In the genomic region with DNA sequence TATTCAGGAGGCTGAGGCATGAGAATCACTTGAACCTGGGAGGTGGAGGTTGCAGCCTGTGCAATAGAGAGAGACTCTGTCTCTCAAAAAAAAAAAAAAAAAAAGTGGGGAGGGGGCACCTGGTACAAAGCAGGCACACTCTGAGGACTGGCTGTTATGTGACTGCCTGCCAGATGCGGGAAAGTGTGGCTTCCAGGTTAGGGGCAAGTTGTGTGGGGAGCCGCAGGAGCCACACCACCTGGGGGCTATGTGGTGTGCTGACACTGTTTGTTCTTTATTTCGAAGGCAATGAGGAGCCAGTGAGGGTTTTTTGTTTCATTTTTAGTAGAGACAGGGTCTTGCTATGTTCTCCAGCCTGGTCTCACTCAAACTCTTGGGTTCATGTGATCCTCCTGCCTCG, we compare ENCODE assay signal across 24 cellular contexts. TPM values are rescaled to one million over a fixed set of nuclear protein-coding genes. Genes with fewer than 3 reads are reported as not detected.
A peak's percentile ranks its signal among the peaks of the same experiment; 100 is the strongest.
DNase-seq lines count a peak whose midpoint lies in the region; ATAC-seq and TF ChIP-seq lines count a peak whose summit lies in the region.
"Had no signal": no experiment of that assay in that cellular context is flagged by ENCODE, and none has a peak within 500 bp of the region (broad histone marks: within the 10 kb centered on the region; RNA-seq: fewer than 3 reads in every experiment).

No MANE protein-coding gene starts in this region.

- peaks cover 42% of the 10 kb centered on the region for H3K36me3 Mint-ChIP-seq in activated T-cell treated with anti-CD3 and anti-CD28 coated beads, Interleukin-2, amount 50 U/mL, for 24 hours (ENCODE audit: low read depth)
- peaks cover 12% of the 10 kb centered on the region for H3K36me3 Mint-ChIP-seq in activated T-cell treated with anti-CD3 and anti-CD28 coated beads, Interleukin-2, amount 50 U/mL, for 4 hours (ENCODE audit: insufficient read depth)
- H3K36me3 Mint-ChIP-seq in activated T-helper 1 cell treated with anti-CD3 and anti-CD28 coated beads, Interleukin-12 subunit alpha, Interleukin-12 subunit beta, Interleukin-2, Interleukin-4 antibody, amounts not matched to agents 30 ng/mL and 10 ng/mL and 1 ng/mL, durations not matched to agents 14 hours and 24 hours and 36 hours (ENCODE audit: low read depth): peaks cover 29% of the 10 kb centered on the region

- no peak for ATAC-seq in activated T-cell treated with anti-CD3 and anti-CD28 coated beads, Interleukin-2, amount 50 U/mL, for 4 hours
- ATAC-seq in body of pancreas (no peak), GM18511 (IDR thresholded peaks at IDR 0.05; ENCODE audit: unreplicated experiment) (no peak)
- ATAC-seq: esophagus mucosa, gastrocnemius medialis, lower lobe of right lung, WTC11 had no signal

- TF ChIP-seq POLR2A in body of pancreas (IDR thresholded peaks at IDR 0.05): no peak

- no peak for DNase-seq in activated T-cell treated with anti-CD3 and anti-CD28 coated beads, Interleukin-2, amount 50 U/mL, for 24 hours
- DNase-seq in activated T-cell treated with anti-CD3 and anti-CD28 coated beads, Interleukin-2, amount 50 U/mL, for 4 hours: no peak
- peak; percentile 20 for DNase-seq in D341Med (ENCODE audit: low spot score)
- DNase-seq in activated T-helper 1 cell treated with anti-CD3 and anti-CD28 coated beads, Interleukin-12 subunit alpha, Interleukin-12 subunit beta, Interleukin-2, Interleukin-4 antibody, amounts not matched to agents 30 ng/mL and 10 ng/mL and 1 ng/mL, durations not matched to agents 14 hours and 24 hours and 36 hours (ENCODE audit: low spot score): no peak
- DNase-seq in posterior vena cava (ENCODE audit: low spot score): peak; percentile 14
- no peak for DNase-seq in SKM-1 treated with dmso at 0.1 percent for 144 hours (lab: John Stamatoyannopoulos, UW; ENCODE audit: unreplicated experiment)
- DNase-seq in body of pancreas: no peak
- DNase-seq: activated gamma-delta T cell treated with Interleukin-2 at 50 U/mL for 16 hours; C1 segment of cervical spinal cord; cerebellar nuclear complex; effector CD4-positive, alpha-beta T cell; gastrocnemius medialis; KBM-7; kidney; lower lobe of right lung; NCI-H187; NCI-H226; NCI-H82; PC-9; retina had no signal

- H3K27me3 ChIP-seq in body of pancreas: no peaks in the 10 kb centered on the region
- H3K27me3 ChIP-seq: ascending aorta had no signal

- no peak for TF ChIP-seq CTCF in body of pancreas (IDR thresholded peaks at IDR 0.05)

- no peaks in the 10 kb centered on the region for H3K9me3 ChIP-seq in body of pancreas
- H3K9me3 ChIP-seq: ascending aorta, gastrocnemius medialis, lower lobe of right lung had no signal

- H3K4me1 ChIP-seq in body of pancreas: peaks cover 2% of the 10 kb centered on the region
- H3K4me1 ChIP-seq: ascending aorta had no signal

- WGBS in body of pancreas, 2 donors: 67 to 76% methylated on average over 4 of the region's 4 CpGs

- no peak overlapping the region for H3K27ac ChIP-seq in body of pancreas
- H3K27ac ChIP-seq: ascending aorta, gastrocnemius medialis, lower lobe of right lung, PC-9 had no signal

- no peaks in the 10 kb centered on the region for H3K9me3 Mint-ChIP-seq in activated T-cell treated with anti-CD3 and anti-CD28 coated beads, Interleukin-2, amount 50 U/mL, for 24 hours
- H3K9me3 Mint-ChIP-seq in activated T-cell treated with anti-CD3 and anti-CD28 coated beads, Interleukin-2, amount 50 U/mL, for 4 hours: no peaks in the 10 kb centered on the region
- H3K9me3 Mint-ChIP-seq in activated T-helper 1 cell treated with anti-CD3 and anti-CD28 coated beads, Interleukin-12 subunit alpha, Interleukin-12 subunit beta, Interleukin-2, Interleukin-4 antibody, amounts not matched to agents 30 ng/mL and 10 ng/mL and 1 ng/mL, durations not matched to agents 14 hours and 24 hours and 36 hours: no peaks in the 10 kb centered on the region
- H3K9me3 Mint-ChIP-seq: WTC11 had no signal

- H3K4me3 Mint-ChIP-seq in activated T-cell treated with anti-CD3 and anti-CD28 coated beads, Interleukin-2, amount 50 U/mL, for 24 hours: no peak overlapping the region
- no peak overlapping the region for H3K4me3 Mint-ChIP-seq in activated T-cell treated with anti-CD3 and anti-CD28 coated beads, Interleukin-2, amount 50 U/mL, for 4 hours
- H3K4me3 Mint-ChIP-seq in activated T-helper 1 cell treated with anti-CD3 and anti-CD28 coated beads, Interleukin-12 subunit alpha, Interleukin-12 subunit beta, Interleukin-2, Interleukin-4 antibody, amounts not matched to agents 30 ng/mL and 10 ng/mL and 1 ng/mL, durations not matched to agents 14 hours and 24 hours and 36 hours: no peak overlapping the region
- H3K4me3 Mint-ChIP-seq: WTC11 had no signal

- no peaks in the 10 kb centered on the region for H3K36me3 ChIP-seq in body of pancreas (replicated peaks in 1 of 2; ENCODE audit: insufficient read depth in 1 of 2, low read depth in 2 of 2)
- H3K36me3 ChIP-seq: ascending aorta, gastrocnemius medialis had no signal

- H3K27ac Mint-ChIP-seq in activated T-cell treated with anti-CD3 and anti-CD28 coated beads, Interleukin-2, amount 50 U/mL, for 24 hours: peak overlapping the region; percentile 29
- peak overlapping the region; percentile 23 for H3K27ac Mint-ChIP-seq in activated T-helper 1 cell treated with anti-CD3 and anti-CD28 coated beads, Interleukin-12 subunit alpha, Interleukin-12 subunit beta, Interleukin-2, Interleukin-4 antibody, amounts not matched to agents 30 ng/mL and 10 ng/mL and 1 ng/mL, durations not matched to agents 14 hours and 24 hours and 36 hours
- H3K27ac Mint-ChIP-seq: WTC11 had no signal

- peaks cover 15% of the 10 kb centered on the region for H3K4me1 Mint-ChIP-seq in activated T-cell treated with anti-CD3 and anti-CD28 coated beads, Interleukin-2, amount 50 U/mL, for 24 hours (ENCODE audit: low read depth)
- peaks cover 58% of the 10 kb centered on the region for H3K4me1 Mint-ChIP-seq in activated T-cell treated with anti-CD3 and anti-CD28 coated beads, Interleukin-2, amount 50 U/mL, for 4 hours (ENCODE audit: low read depth)
- H3K4me1 Mint-ChIP-seq in activated T-helper 1 cell treated with anti-CD3 and anti-CD28 coated beads, Interleukin-12 subunit alpha, Interleukin-12 subunit beta, Interleukin-2, Interleukin-4 antibody, amounts not matched to agents 30 ng/mL and 10 ng/mL and 1 ng/mL, durations not matched to agents 14 hours and 24 hours and 36 hours (ENCODE audit: low read depth): peaks cover 40% of the 10 kb centered on the region

- no peaks in the 10 kb centered on the region for H3K27me3 Mint-ChIP-seq in activated T-cell treated with anti-CD3 and anti-CD28 coated beads, Interleukin-2, amount 50 U/mL, for 24 hours
- H3K27me3 Mint-ChIP-seq in activated T-cell treated with anti-CD3 and anti-CD28 coated beads, Interleukin-2, amount 50 U/mL, for 4 hours (ENCODE audit: low read depth): no peaks in the 10 kb centered on the region
- no peaks in the 10 kb centered on the region for H3K27me3 Mint-ChIP-seq in activated T-helper 1 cell treated with anti-CD3 and anti-CD28 coated beads, Interleukin-12 subunit alpha, Interleukin-12 subunit beta, Interleukin-2, Interleukin-4 antibody, amounts not matched to agents 30 ng/mL and 10 ng/mL and 1 ng/mL, durations not matched to agents 14 hours and 24 hours and 36 hours (ENCODE audit: insufficient read depth)

- no peak overlapping the region for H3K4me3 ChIP-seq in body of pancreas
- H3K4me3 ChIP-seq: ascending aorta, gastrocnemius medialis, lower lobe of right lung, PC-9 had no signal

- intact Hi-C loops in activated T-helper 1 cell treated with anti-CD3 and anti-CD28 coated beads, Interleukin-12 subunit alpha, Interleukin-12 subunit beta, Interleukin-2, Interleukin-4 antibody, amounts not matched to agents 30 ng/mL and 10 ng/mL and 1 ng/mL, durations not matched to agents 14 hours and 24 hours and 36 hours (cut with micrococcal nuclease): no loop called here
- intact Hi-C loops in posterior vena cava (cut with DNase I): no loop called here
- intact Hi-C loops in body of pancreas (cut with DNase I): no loop called here

RNA-seq across cellular contexts. Expression of gene THEMIS2, which starts 5.7 kb away (rescaled TPM):
- total RNA-seq in activated T-cell treated with anti-CD3 and anti-CD28 coated beads, Interleukin-2, amount 50 U/mL, for 4 hours: 10 to 100 TPM in 1 of 3 donors, 1 to 10 TPM in 2; 7.5 to 14.2 (median 9.9) TPM
- 28.7 and 33.5 TPM in 2 replicates for total RNA-seq in activated T-helper 1 cell treated with anti-CD3 and anti-CD28 coated beads, Interleukin-12 subunit alpha, Interleukin-12 subunit beta, Interleukin-2, Interleukin-4 antibody, amounts not matched to agents 30 ng/mL and 10 ng/mL and 1 ng/mL, durations not matched to agents 14 hours and 24 hours and 36 hours
- total RNA-seq in posterior vena cava (10 to 100 TPM; 21.0 to 34.7 TPM), body of pancreas (10 to 100 TPM in 1 of 2 donors, 1 to 10 TPM in 1; 4.6 to 21.0 TPM)

RNA-seq across cellular contexts. Expression of gene RPA2, which starts 36.3 kb away (rescaled TPM):
- total RNA-seq in activated T-cell treated with anti-CD3 and anti-CD28 coated beads, Interleukin-2, amount 50 U/mL, for 4 hours: 100 to 1,000 TPM; 126 to 136 (median 130) TPM
- 96.0 and 96.5 TPM in 2 replicates for total RNA-seq in activated T-helper 1 cell treated with anti-CD3 and anti-CD28 coated beads, Interleukin-12 subunit alpha, Interleukin-12 subunit beta, Interleukin-2, Interleukin-4 antibody, amounts not matched to agents 30 ng/mL and 10 ng/mL and 1 ng/mL, durations not matched to agents 14 hours and 24 hours and 36 hours
- total RNA-seq in posterior vena cava: 10 to 100 TPM; 20.8 to 21.1 TPM
- total RNA-seq in body of pancreas: 10 to 100 TPM in 1 of 2 donors, 1 to 10 TPM in 1; 4.6 to 23.3 TPM

RNA-seq across cellular contexts. Expression of gene PPP1R8, which starts 47.5 kb away (rescaled TPM):
- 10 to 100 TPM; 67.7 to 82.5 (median 75.9) TPM for total RNA-seq in activated T-cell treated with anti-CD3 and anti-CD28 coated beads, Interleukin-2, amount 50 U/mL, for 4 hours
- total RNA-seq in activated T-helper 1 cell treated with anti-CD3 and anti-CD28 coated beads, Interleukin-12 subunit alpha, Interleukin-12 subunit beta, Interleukin-2, Interleukin-4 antibody, amounts not matched to agents 30 ng/mL and 10 ng/mL and 1 ng/mL, durations not matched to agents 14 hours and 24 hours and 36 hours: 84.1 and 88.1 TPM in 2 replicates
- total RNA-seq in posterior vena cava (10 to 100 TPM; 27.9 to 29.6 TPM), body of pancreas (10 to 100 TPM in 1 of 2 donors, 1 to 10 TPM in 1; 8.9 to 11.2 TPM)

RNA-seq across cellular contexts. Expression of gene SMPDL3B, which starts 56.8 kb away (rescaled TPM):
- total RNA-seq in activated T-cell treated with anti-CD3 and anti-CD28 coated beads, Interleukin-2, amount 50 U/mL, for 4 hours: under 1 TPM; 0.16 to 0.43 (median 0.22) TPM
- 0.29 and 0.60 TPM in 2 replicates for total RNA-seq in activated T-helper 1 cell treated with anti-CD3 and anti-CD28 coated beads, Interleukin-12 subunit alpha, Interleukin-12 subunit beta, Interleukin-2, Interleukin-4 antibody, amounts not matched to agents 30 ng/mL and 10 ng/mL and 1 ng/mL, durations not matched to agents 14 hours and 24 hours and 36 hours
- total RNA-seq in posterior vena cava (under 1 TPM in 1 of 2 donors, not detected in 1; 0.33 TPM), body of pancreas (10 to 100 TPM; 18.8 to 28.0 TPM)
- total RNA-seq: ascending aorta had no signal

Comparison
In these comparisons a context has a peak if more than half of its experiments do, and no peak if none do; other contexts are left out.
1. DNase-seq: peak in D341Med (single experiment) and posterior vena cava (single experiment); none in activated T-cell treated with anti-CD3 and anti-CD28 coated beads, Interleukin-2, amount 50 U/mL, for 24 hours (single experiment), activated T-cell treated with anti-CD3 and anti-CD28 coated beads, Interleukin-2, amount 50 U/mL, for 4 hours (single experiment), activated T-helper 1 cell treated with anti-CD3 and anti-CD28 coated beads, Interleukin-12 subunit alpha, Interleukin-12 subunit beta, Interleukin-2, Interleukin-4 antibody, amounts not matched to agents 30 ng/mL and 10 ng/mL and 1 ng/mL, durations not matched to agents 14 hours and 24 hours and 36 hours (single experiment), SKM-1 treated with dmso at 0.1 percent for 144 hours (single experiment) and body of pancreas (0 of 4).